Comparison of ENCODE assay signal across 18 cellular contexts in genomic region chr1:222777463-222777862, GRCh38. TPM values are rescaled to one million over a fixed set of nuclear protein-coding genes. Genes with fewer than 3 reads are reported as not detected.
DNase-seq lines count a peak whose midpoint lies in the region; ATAC-seq and TF ChIP-seq lines count a peak whose summit lies in the region.
"Had no signal": no experiment of that assay in that cellular context is flagged by ENCODE, and none has a peak within 500 bp of the region (broad histone marks: within the 10 kb centered on the region; RNA-seq: fewer than 3 reads in every experiment).

No MANE protein-coding gene starts in this region.

- TF ChIP-seq CTCF in epithelial cell of proximal tubule (conservative IDR thresholded peaks at IDR 0.05; ENCODE audit: low read depth, low read length) = no peak
- TF ChIP-seq CTCF in omental fat pad (IDR thresholded peaks at IDR 0.05) = no peak

- DNase-seq in H4 (ENCODE audit: low spot score) (peak; percentile 60), NCI-H345 treated with DMSO at 0.1 percent for 48 hours (lab: John Stamatoyannopoulos, UW; ENCODE audit: unreplicated experiment) (peak; percentile 49), epithelial cell of proximal tubule (ENCODE audit: low read depth) (peak; percentile 56), omental fat pad (ENCODE audit: low spot score) (no peak)
- no peak for DNase-seq in activated naive CD8-positive, alpha-beta T cell treated with anti-CD3 and anti-CD28 coated beads, Interleukin-2, amount 50 U/mL, for 24 hours
- DNase-seq: activated B cell treated with CpG ODN at 0.5 μM for 24 hours; aorta; DMS79; naive thymus-derived CD8-positive, alpha-beta T cell; NCI-H1694 had no signal

- no peak overlapping the region for H3K27ac Mint-ChIP-seq in activated naive CD8-positive, alpha-beta T cell treated with anti-CD3 and anti-CD28 coated beads, Interleukin-2, amount 50 U/mL, for 24 hours
- H3K27ac Mint-ChIP-seq: activated B cell treated with CpG ODN at 0.5 μM for 24 hours; dendritic cell treated with granulocyte-macrophage colony-stimulating factor and Interleukin-4, amounts not matched to agents 40 ng/mL and 50 ng/mL, for 4 days; progenitor cell of endocrine pancreas had no signal

- no peak overlapping the region for H3K4me3 Mint-ChIP-seq in activated naive CD8-positive, alpha-beta T cell treated with anti-CD3 and anti-CD28 coated beads, Interleukin-2, amount 50 U/mL, for 24 hours
- H3K4me3 Mint-ChIP-seq: activated B cell treated with CpG ODN at 0.5 μM for 24 hours; dendritic cell treated with granulocyte-macrophage colony-stimulating factor and Interleukin-4, amounts not matched to agents 40 ng/mL and 50 ng/mL, for 4 days; naive thymus-derived CD8-positive, alpha-beta T cell had no signal

- no peaks in the 10 kb centered on the region for H3K9me3 Mint-ChIP-seq in activated naive CD8-positive, alpha-beta T cell treated with anti-CD3 and anti-CD28 coated beads, Interleukin-2, amount 50 U/mL, for 24 hours
- H3K9me3 Mint-ChIP-seq: naive thymus-derived CD8-positive, alpha-beta T cell had no signal

- peaks cover 15% of the 10 kb centered on the region for H3K4me1 Mint-ChIP-seq in activated naive CD8-positive, alpha-beta T cell treated with anti-CD3 and anti-CD28 coated beads, Interleukin-2, amount 50 U/mL, for 24 hours

- ATAC-seq in omental fat pad (ENCODE audit: low FRiP score) = peak; percentile 71
- no peak for ATAC-seq in HG03520 (IDR thresholded peaks at IDR 0.05; ENCODE audit: unreplicated experiment)
- ATAC-seq in HG02973 (IDR thresholded peaks at IDR 0.05; ENCODE audit: unreplicated experiment) = no peak
- ATAC-seq in activated naive CD8-positive, alpha-beta T cell treated with anti-CD3 and anti-CD28 coated beads, Interleukin-2, amount 50 U/mL, for 24 hours = no peak
- ATAC-seq: naive thymus-derived CD8-positive, alpha-beta T cell had no signal

- H3K27me3 Mint-ChIP-seq in activated naive CD8-positive, alpha-beta T cell treated with anti-CD3 and anti-CD28 coated beads, Interleukin-2, amount 50 U/mL, for 24 hours = peaks cover 6% of the 10 kb centered on the region
- H3K27me3 Mint-ChIP-seq: activated B cell treated with CpG ODN at 0.5 μM for 24 hours had no signal

- H3K36me3 Mint-ChIP-seq in activated naive CD8-positive, alpha-beta T cell treated with anti-CD3 and anti-CD28 coated beads, Interleukin-2, amount 50 U/mL, for 24 hours (ENCODE audit: low read depth) = no peaks in the 10 kb centered on the region
- H3K36me3 Mint-ChIP-seq: naive thymus-derived CD8-positive, alpha-beta T cell had no signal

- no peak overlapping the region for H3K4me3 ChIP-seq in epithelial cell of proximal tubule (ENCODE audit: low read depth, low read length)
- H3K4me3 ChIP-seq: BLaER1, lung had no signal

RNA-seq across cellular contexts. Expression of gene DISP1, which starts 37.4 kb away (rescaled TPM):
- total RNA-seq in H4 (2014; rRNA removed; shearing (Covaris generic)) = 2.7 and 3.8 TPM in 2 replicates
- total RNA-seq in epithelial cell of proximal tubule (2.3 and 3.8 TPM in 2 replicates), omental fat pad (10 to 100 TPM; 10.1 to 59.9 (median 18.4) TPM)

RNA-seq across cellular contexts. Expression of gene FAM177B, which starts 40.5 kb away (rescaled TPM):
- total RNA-seq in H4 (2014; rRNA removed; shearing (Covaris generic)) = not detected in 2 replicates
- total RNA-seq in epithelial cell of proximal tubule (not detected in 2 replicates), omental fat pad (1 to 10 TPM in 1 of 4 donors, not detected in 3; 1.1 TPM)
- total RNA-seq: activated CD8-positive, alpha-beta memory T cell treated with anti-CD3 and anti-CD28 coated beads for 36 hours; progenitor cell of endocrine pancreas; T-helper 1 cell treated with Interleukin-12 subunit alpha and Interleukin-12 subunit beta and Interleukin-4 antibody, amounts not matched to agents 30 ng/mL and 1 ng/mL, for 36 hours had no signal

Comparison
In these comparisons a context has a peak if more than half of its experiments do, and no peak if none do; other contexts are left out.
1. DNase-seq: peak in H4 (single experiment), NCI-H345 treated with DMSO at 0.1 percent for 48 hours (single experiment) and epithelial cell of proximal tubule (single experiment); none in omental fat pad (single experiment) and activated naive CD8-positive, alpha-beta T cell treated with anti-CD3 and anti-CD28 coated beads, Interleukin-2, amount 50 U/mL, for 24 hours (single experiment).